ENCODE assay signal across 26 cellular contexts in the genomic region with DNA sequence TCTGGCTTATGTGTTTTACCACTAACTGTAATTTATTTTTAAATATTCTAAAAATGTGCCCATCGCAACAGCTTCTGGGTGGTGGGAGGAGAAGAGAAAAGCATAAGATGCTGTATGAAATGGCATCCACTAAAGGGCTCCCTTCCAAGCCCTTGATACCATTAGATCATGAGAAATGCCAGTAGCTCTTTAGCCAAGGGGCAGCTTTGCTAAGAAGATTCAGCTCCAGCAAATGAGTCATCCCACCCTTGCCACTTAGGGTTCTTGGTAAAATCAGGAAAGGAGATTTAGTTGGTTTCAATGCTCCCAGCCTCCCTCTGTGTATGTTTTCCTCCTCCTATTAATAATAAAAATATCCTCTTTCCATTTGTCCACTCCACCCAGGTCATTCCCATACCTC.
"Had no signal": no experiment of that assay in that cellular context is flagged by ENCODE, and none has a peak within 500 bp of the region (broad histone marks: within the 10 kb centered on the region; RNA-seq: fewer than 3 reads in every experiment).

No MANE protein-coding gene starts in this region.

- DNase-seq: activated B cell treated with CpG ODN at 0.5 μM for 24 hours; activated CD4-positive, alpha-beta T cell treated with anti-CD3 and anti-CD28 coated beads for 36 hours; activated CD4-positive, alpha-beta T cell treated with anti-CD3 and anti-CD28 coated beads, Interleukin-2, amount 50 U/mL, for 4 hours; activated CD8-positive, alpha-beta memory T cell treated with anti-CD3 and anti-CD28 coated beads for 24 hours; activated CD8-positive, alpha-beta memory T cell treated with anti-CD3 and anti-CD28 coated beads, Interleukin-2, amount 50 U/mL, for 4 hours; activated naive CD8-positive, alpha-beta T cell treated with anti-CD3 and anti-CD28 coated beads for 36 hours; activated T-cell treated with anti-CD3 and anti-CD28 coated beads, Interleukin-2, amount 50 U/mL, for 24 hours; cerebellar nuclear complex; foreskin fibroblast; kidney; naive thymus-derived CD4-positive, alpha-beta T cell; occipital lobe; posterior cingulate gyrus; stimulated activated CD4-positive, alpha-beta T cell treated with anti-CD3 and anti-CD28 coated beads, Interleukin-2, amount 100 ng/mL, for 48 hours; stimulated activated CD8-positive, alpha-beta memory T cell treated with anti-CD3 and anti-CD28 coated beads, Interleukin-4, amount 100 ng/mL, for 48 hours; stimulated activated naive B cell treated with anti-CD40 and anti-IgM and Interleukin-4, amounts not matched to agents 10 μg/mL and 1 μg/mL and 100 μg/mL, for 72 hours; T-helper 9 cell; testis; trophoblast cell had no signal

- H3K4me3 ChIP-seq: coronary artery, lung, testis, vagina had no signal

- H3K9me3 Mint-ChIP-seq: activated B cell treated with CpG ODN at 0.5 μM for 24 hours; activated naive CD8-positive, alpha-beta T cell treated with anti-CD3 and anti-CD28 coated beads for 36 hours; neural crest cell had no signal

- H3K27ac Mint-ChIP-seq: activated B cell treated with CpG ODN at 0.5 μM for 24 hours; activated CD4-positive, alpha-beta T cell treated with anti-CD3 and anti-CD28 coated beads for 36 hours; activated naive CD8-positive, alpha-beta T cell treated with anti-CD3 and anti-CD28 coated beads for 36 hours; activated T-cell treated with anti-CD3 and anti-CD28 coated beads, Interleukin-2, amount 50 U/mL, for 24 hours; activated T-helper 17 cell treated with anti-CD3 and anti-CD28 coated beads, Interleukin-2, amount 50 U/mL, for 72 hours; naive thymus-derived CD4-positive, alpha-beta T cell; stimulated activated naive B cell treated with anti-CD40 and anti-IgM and Interleukin-4, amounts not matched to agents 10 μg/mL and 1 μg/mL and 100 μg/mL, for 72 hours had no signal

- H3K36me3 Mint-ChIP-seq: activated naive CD8-positive, alpha-beta T cell treated with anti-CD3 and anti-CD28 coated beads for 36 hours; naive thymus-derived CD4-positive, alpha-beta T cell; stimulated activated naive B cell treated with anti-CD40 and anti-IgM and Interleukin-4, amounts not matched to agents 10 μg/mL and 1 μg/mL and 100 μg/mL, for 72 hours had no signal

- H3K27me3 ChIP-seq: testis, vagina had no signal

- H3K4me1 ChIP-seq: testis had no signal

- H3K27me3 Mint-ChIP-seq: activated B cell treated with CpG ODN at 0.5 μM for 24 hours; activated CD4-positive, alpha-beta T cell treated with anti-CD3 and anti-CD28 coated beads for 36 hours; activated naive CD8-positive, alpha-beta T cell treated with anti-CD3 and anti-CD28 coated beads for 36 hours; activated T-cell treated with anti-CD3 and anti-CD28 coated beads, Interleukin-2, amount 50 U/mL, for 24 hours; activated T-helper 17 cell treated with anti-CD3 and anti-CD28 coated beads, Interleukin-2, amount 50 U/mL, for 72 hours; naive thymus-derived CD4-positive, alpha-beta T cell; stimulated activated naive B cell treated with anti-CD40 and anti-IgM and Interleukin-4, amounts not matched to agents 10 μg/mL and 1 μg/mL and 100 μg/mL, for 72 hours had no signal

- H3K27ac ChIP-seq: coronary artery, testis, vagina had no signal

- H3K9me3 ChIP-seq: testis, vagina had no signal

- H3K36me3 ChIP-seq: vagina had no signal

- H3K4me1 Mint-ChIP-seq: activated B cell treated with CpG ODN at 0.5 μM for 24 hours; activated CD4-positive, alpha-beta T cell treated with anti-CD3 and anti-CD28 coated beads for 36 hours; activated naive CD8-positive, alpha-beta T cell treated with anti-CD3 and anti-CD28 coated beads for 36 hours; activated T-helper 17 cell treated with anti-CD3 and anti-CD28 coated beads, Interleukin-2, amount 50 U/mL, for 72 hours; naive thymus-derived CD4-positive, alpha-beta T cell; neural crest cell; stimulated activated naive B cell treated with anti-CD40 and anti-IgM and Interleukin-4, amounts not matched to agents 10 μg/mL and 1 μg/mL and 100 μg/mL, for 72 hours had no signal

- ATAC-seq: activated CD4-positive, alpha-beta T cell treated with anti-CD3 and anti-CD28 coated beads for 36 hours; activated T-helper 17 cell treated with anti-CD3 and anti-CD28 coated beads, Interleukin-2, amount 50 U/mL, for 72 hours; left lobe of liver; naive thymus-derived CD4-positive, alpha-beta T cell; sciatic nerve; stimulated activated naive B cell treated with anti-CD40 and anti-IgM and Interleukin-4, amounts not matched to agents 10 μg/mL and 1 μg/mL and 100 μg/mL, for 72 hours had no signal

- H3K4me3 Mint-ChIP-seq: activated B cell treated with CpG ODN at 0.5 μM for 24 hours; activated CD4-positive, alpha-beta T cell treated with anti-CD3 and anti-CD28 coated beads for 36 hours; activated naive CD8-positive, alpha-beta T cell treated with anti-CD3 and anti-CD28 coated beads for 36 hours; activated T-cell treated with anti-CD3 and anti-CD28 coated beads, Interleukin-2, amount 50 U/mL, for 24 hours; activated T-helper 17 cell treated with anti-CD3 and anti-CD28 coated beads, Interleukin-2, amount 50 U/mL, for 72 hours; naive thymus-derived CD4-positive, alpha-beta T cell; neural crest cell; stimulated activated naive B cell treated with anti-CD40 and anti-IgM and Interleukin-4, amounts not matched to agents 10 μg/mL and 1 μg/mL and 100 μg/mL, for 72 hours had no signal
